Comparison of ENCODE assay signal across 18 cellular contexts in genomic region chr4:160835789-160836188, GRCh38.
DNase-seq lines count a peak whose midpoint lies in the region; ATAC-seq and TF ChIP-seq lines count a peak whose summit lies in the region.
"Had no signal": no experiment of that assay in that cellular context is flagged by ENCODE, and none has a peak within 500 bp of the region (broad histone marks: within the 10 kb centered on the region; RNA-seq: fewer than 3 reads in every experiment).

No MANE protein-coding gene starts in this region.

- H3K27ac ChIP-seq in epithelial cell of prostate, result peak overlapping the region; percentile 57
- H3K27ac ChIP-seq in heart left ventricle, result no peak overlapping the region
- H3K27ac ChIP-seq: BLaER1, cardiac muscle cell, thoracic aorta had no signal

- no peaks in the 10 kb centered on the region for H3K27me3 ChIP-seq in H7 (ENCODE audit: control insufficient read depth, insufficient read depth, low read length)
- no peaks in the 10 kb centered on the region for H3K27me3 ChIP-seq in heart left ventricle
- H3K27me3 ChIP-seq: BLaER1, cardiac muscle cell had no signal

- H3K4me1 ChIP-seq in heart left ventricle, result no peaks in the 10 kb centered on the region
- H3K4me1 ChIP-seq: BLaER1 had no signal

- peaks cover 5% of the 10 kb centered on the region for H3K4me1 Mint-ChIP-seq in nephron progenitor cell
- H3K4me1 Mint-ChIP-seq: activated naive CD4-positive, alpha-beta T cell treated with anti-CD3 and anti-CD28 coated beads, Interleukin-2, amount 50 U/mL, for 24 hours had no signal

- H3K27ac Mint-ChIP-seq in nephron progenitor cell, result no peak overlapping the region
- H3K27ac Mint-ChIP-seq: activated naive CD4-positive, alpha-beta T cell treated with anti-CD3 and anti-CD28 coated beads, Interleukin-2, amount 50 U/mL, for 24 hours had no signal

- TF ChIP-seq CTCF in nephron progenitor cell (IDR thresholded peaks at IDR 0.05) (no peak), heart left ventricle (IDR thresholded peaks at IDR 0.05) (no peak)

- no peaks in the 10 kb centered on the region for H3K36me3 Mint-ChIP-seq in nephron progenitor cell (ENCODE audit: low read depth)
- H3K36me3 Mint-ChIP-seq: activated naive CD4-positive, alpha-beta T cell treated with anti-CD3 and anti-CD28 coated beads, Interleukin-2, amount 50 U/mL, for 24 hours had no signal

- H3K9me3 ChIP-seq in heart left ventricle, result no peaks in the 10 kb centered on the region
- H3K9me3 ChIP-seq: BLaER1, thoracic aorta had no signal

- H3K4me3 ChIP-seq in H7 (ENCODE audit: insufficient read depth, low read depth, low read length) (no peak overlapping the region), heart left ventricle (no peak overlapping the region)
- H3K4me3 ChIP-seq: BLaER1, cardiac muscle cell, thoracic aorta had no signal

- no peak for ATAC-seq in heart left ventricle
- ATAC-seq in HG03135 (IDR thresholded peaks at IDR 0.05; ENCODE audit: unreplicated experiment), result no peak
- ATAC-seq: activated CD4-positive, CD25-positive, alpha-beta regulatory T cell treated with anti-CD3 and anti-CD28 coated beads, Interleukin-2, amount 50 U/mL, for 24 hours had no signal

- H3K36me3 ChIP-seq in H7 (replicated peaks; ENCODE audit: control insufficient read depth, insufficient read depth, low read length) (no peaks in the 10 kb centered on the region), heart left ventricle (no peaks in the 10 kb centered on the region)
- H3K36me3 ChIP-seq: BLaER1, cardiac muscle cell, thoracic aorta had no signal

- WGBS in heart left ventricle, 4 donors, result 36 to 44% (median 38%) methylated on average over 3 of the region's 3 CpGs

- TF ChIP-seq POLR2A in heart left ventricle (IDR thresholded peaks at IDR 0.05), result no peak

- H3K9me3 Mint-ChIP-seq in nephron progenitor cell, result no peaks in the 10 kb centered on the region
- H3K9me3 Mint-ChIP-seq: activated naive CD4-positive, alpha-beta T cell treated with anti-CD3 and anti-CD28 coated beads, Interleukin-2, amount 50 U/mL, for 24 hours had no signal

- H3K4me3 Mint-ChIP-seq in nephron progenitor cell, result no peak overlapping the region
- H3K4me3 Mint-ChIP-seq: activated naive CD4-positive, alpha-beta T cell treated with anti-CD3 and anti-CD28 coated beads, Interleukin-2, amount 50 U/mL, for 24 hours had no signal

- DNase-seq in H7, result peak; percentile 33
- peak; percentile 55 for DNase-seq in NCI-H2029 treated with DMSO at 0.1 percent for 48 hours (lab: John Stamatoyannopoulos, UW)
- DNase-seq in epithelial cell of prostate (ENCODE audit: low read depth, low spot score), result peak; percentile 60
- peak; percentile 18 for DNase-seq in nephron progenitor cell
- DNase-seq in heart left ventricle, result no peak
- DNase-seq in foreskin melanocyte, result no peak
- DNase-seq in superior temporal gyrus (ENCODE audit: extremely low spot score), result no peak
- DNase-seq: activated CD8-positive, alpha-beta memory T cell treated with anti-CD3 and anti-CD28 coated beads, Interleukin-2, amount 50 U/mL, for 4 hours; effector CD8-positive, alpha-beta T cell; IMR-90; NCI-H1092; stimulated activated CD4-positive, alpha-beta T cell treated with anti-CD3 and anti-CD28 coated beads, Interleukin-12 subunit alpha, Interleukin-12 subunit beta, amount 100 ng/mL, for 4 hours had no signal

- no peaks in the 10 kb centered on the region for H3K27me3 Mint-ChIP-seq in nephron progenitor cell (ENCODE audit: low read depth, poor library complexity)
- H3K27me3 Mint-ChIP-seq: activated naive CD4-positive, alpha-beta T cell treated with anti-CD3 and anti-CD28 coated beads, Interleukin-2, amount 50 U/mL, for 24 hours had no signal

- intact Hi-C loops in heart left ventricle (cut with DNase I), result no loop called here

Comparison
In these comparisons a context has a peak if more than half of its experiments do, and no peak if none do; other contexts are left out.
1. DNase-seq: peak in H7 (single experiment), NCI-H2029 treated with DMSO at 0.1 percent for 48 hours (single experiment), epithelial cell of prostate (single experiment) and nephron progenitor cell (single experiment); none in heart left ventricle (0 of 5), foreskin melanocyte (single experiment) and superior temporal gyrus (single experiment).